ENCODE assay signal across 6 cellular contexts in the genomic region with DNA sequence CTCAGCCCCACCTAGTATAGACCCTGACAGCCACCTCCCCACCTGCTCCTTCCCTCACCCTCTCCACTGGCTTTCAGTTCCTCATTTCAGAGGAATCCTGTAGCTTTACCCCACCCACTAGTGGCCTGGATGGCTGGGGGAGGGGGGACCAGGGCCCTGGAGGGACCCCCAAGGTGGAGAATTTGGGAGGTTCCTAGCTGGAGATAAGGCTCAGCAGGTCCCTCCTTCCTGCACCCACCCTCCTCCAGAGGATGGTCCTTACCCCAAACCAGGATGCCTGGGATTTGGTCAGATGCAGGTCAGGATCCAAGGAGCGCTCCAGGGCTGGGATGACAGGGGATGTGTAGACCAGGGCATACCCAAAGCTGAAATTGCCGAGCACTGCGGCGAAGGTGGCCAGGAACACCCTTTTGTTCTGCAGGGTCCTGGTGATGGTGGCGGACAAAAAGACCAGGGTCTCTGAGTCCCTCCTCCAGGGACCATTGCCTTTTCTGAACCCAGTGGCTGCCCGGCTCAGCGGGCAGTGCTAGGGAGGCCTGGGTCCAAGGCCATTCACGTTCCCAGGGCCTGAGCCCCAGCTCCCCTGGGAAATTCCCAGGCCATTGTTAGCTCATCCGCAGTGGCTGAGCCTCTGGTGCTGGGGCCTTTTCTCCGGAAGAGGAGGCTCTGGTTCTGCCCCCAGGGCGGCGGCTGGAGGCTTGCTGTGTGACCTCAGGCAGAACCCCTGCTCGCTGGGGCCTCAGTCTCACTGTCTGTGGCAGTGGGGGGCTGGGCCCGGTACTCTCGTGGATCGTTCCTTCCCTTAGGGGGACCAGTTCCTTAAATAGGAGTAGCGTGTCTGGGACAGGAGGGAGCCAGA. TPM values are rescaled to one million over a fixed set of nuclear protein-coding genes. Genes with fewer than 3 reads are reported as not detected.
DNase-seq lines count a peak whose midpoint lies in the region; ATAC-seq and TF ChIP-seq lines count a peak whose summit lies in the region.

No MANE protein-coding gene starts in this region.

- H3K27ac ChIP-seq in breast epithelium, result peak overlapping the region in 1 of 2 donors; percentile 16

- H3K27ac Mint-ChIP-seq in naive thymus-derived CD8-positive, alpha-beta T cell, result peak overlapping the region in 7 of 10 donors; percentile 51 to 87 (median 84)

- H3K36me3 Mint-ChIP-seq in naive thymus-derived CD8-positive, alpha-beta T cell, result peaks cover 0 to 6% (median 0%) of the 10 kb centered on the region in 3 donors

- peak overlapping the region; percentile 40 to 61 (median 53) for H3K4me3 ChIP-seq in breast epithelium

- no peaks in the 10 kb centered on the region for H3K9me3 Mint-ChIP-seq in naive thymus-derived CD8-positive, alpha-beta T cell

- H3K36me3 ChIP-seq in breast epithelium, result no peaks in the 10 kb centered on the region

- TF ChIP-seq CTCF in breast epithelium (IDR thresholded peaks at IDR 0.05), result no peak

- ATAC-seq in HG03558 (IDR thresholded peaks at IDR 0.05; ENCODE audit: extremely low read depth, unreplicated experiment), result peak; percentile 15
- peak; percentile 13 to 24 for ATAC-seq in naive thymus-derived CD8-positive, alpha-beta T cell

- H3K4me1 ChIP-seq in breast epithelium, result no peaks in the 10 kb centered on the region

- DNase-seq in activated CD4-positive, alpha-beta T cell treated with anti-CD3 and anti-CD28 coated beads for 48 hours, result peak; percentile 15
- no peak for DNase-seq in activated CD4-positive, alpha-beta T cell treated with anti-CD3 and anti-CD28 coated beads, Interleukin-2, amount 50 U/mL, for 48 hours
- DNase-seq in breast epithelium (ENCODE audit: low spot score in 2 of 2), result no peak
- peak in 2 of 10 donors; percentile 22 to 62 for DNase-seq in naive thymus-derived CD8-positive, alpha-beta T cell
- no peak for DNase-seq in cerebellar cortex (ENCODE audit: low spot score)

- POLR2A ChIA-PET in naive thymus-derived CD8-positive, alpha-beta T cell (lab: Charles Lee), result interaction anchor here (0.6 to 2.0 kb wide), 9 partner anchors 16 to 448 kb away, joined by 3 to 10 read pairs (median 4); partner anchors contain the start of genes CACFD1, GTF3C5, MED22 and RPL7A

- peaks cover 0 to 8% of the 10 kb centered on the region in 2 donors for H3K27me3 ChIP-seq in breast epithelium

- H3K27me3 Mint-ChIP-seq in naive thymus-derived CD8-positive, alpha-beta T cell, result no peaks in the 10 kb centered on the region

- H3K9me3 ChIP-seq in breast epithelium, result no peaks in the 10 kb centered on the region

- intact Hi-C loops in breast epithelium (cut with DNase I; ENCODE audit: low total_unique reads), result no loop called here

- peaks cover 7 to 32% (median 14%) of the 10 kb centered on the region in 4 donors for H3K4me1 Mint-ChIP-seq in naive thymus-derived CD8-positive, alpha-beta T cell

- peak overlapping the region in 9 of 10 donors; percentile 46 to 81 (median 60) for H3K4me3 Mint-ChIP-seq in naive thymus-derived CD8-positive, alpha-beta T cell

- no peak for TF ChIP-seq POLR2A in breast epithelium (IDR thresholded peaks at IDR 0.05)

RNA-seq across cellular contexts. Expression of gene SLC2A6, which starts 0.7 kb away (rescaled TPM):
- 1 to 10 TPM; 1.8 to 2.0 (median 1.8) TPM for total RNA-seq in breast epithelium
- total RNA-seq in naive thymus-derived CD8-positive, alpha-beta T cell, result 1 to 10 TPM; 8.4 to 8.7 TPM
- polyA plus RNA-seq in naive thymus-derived CD8-positive, alpha-beta T cell, result 1 to 10 TPM; 4.0 to 6.0 (median 5.6) TPM

RNA-seq across cellular contexts. Expression of gene CACFD1, which starts 18.4 kb away (rescaled TPM):
- total RNA-seq in breast epithelium, result 10 to 100 TPM in 2 of 3 donors, 1 to 10 TPM in 1; 5.0 to 19.5 (median 13.4) TPM
- total RNA-seq in naive thymus-derived CD8-positive, alpha-beta T cell, result 1 to 10 TPM; 4.4 to 4.9 TPM
- 1 to 10 TPM; 2.5 to 3.7 (median 3.5) TPM for polyA plus RNA-seq in naive thymus-derived CD8-positive, alpha-beta T cell

RNA-seq across cellular contexts. Expression of gene MYMK, which starts 46.5 kb away (rescaled TPM):
- total RNA-seq in breast epithelium, result not detected
- not detected for total RNA-seq in naive thymus-derived CD8-positive, alpha-beta T cell
- polyA plus RNA-seq in naive thymus-derived CD8-positive, alpha-beta T cell, result not detected

RNA-seq across cellular contexts. Expression of gene ADAMTS13, which starts 56.1 kb away (rescaled TPM):
- 1 to 10 TPM in 1 of 3 donors, under 1 TPM in 2; 0.88 to 2.9 (median 0.96) TPM for total RNA-seq in breast epithelium
- 1 to 10 TPM; 3.8 to 4.0 TPM for total RNA-seq in naive thymus-derived CD8-positive, alpha-beta T cell
- under 1 TPM; 0.10 to 0.99 (median 0.41) TPM for polyA plus RNA-seq in naive thymus-derived CD8-positive, alpha-beta T cell

RNA-seq across cellular contexts. Expression of gene ADAMTSL2, which starts 56.3 kb away (rescaled TPM):
- under 1 TPM; 0.33 to 0.80 (median 0.44) TPM for total RNA-seq in breast epithelium
- under 1 TPM; 0.44 to 0.66 TPM for total RNA-seq in naive thymus-derived CD8-positive, alpha-beta T cell
- polyA plus RNA-seq in naive thymus-derived CD8-positive, alpha-beta T cell, result under 1 TPM in 2 of 3 donors, not detected in 1; 0.03 to 0.14 TPM
